22 cellular contexts compared by ENCODE assay signal in the genomic region with DNA sequence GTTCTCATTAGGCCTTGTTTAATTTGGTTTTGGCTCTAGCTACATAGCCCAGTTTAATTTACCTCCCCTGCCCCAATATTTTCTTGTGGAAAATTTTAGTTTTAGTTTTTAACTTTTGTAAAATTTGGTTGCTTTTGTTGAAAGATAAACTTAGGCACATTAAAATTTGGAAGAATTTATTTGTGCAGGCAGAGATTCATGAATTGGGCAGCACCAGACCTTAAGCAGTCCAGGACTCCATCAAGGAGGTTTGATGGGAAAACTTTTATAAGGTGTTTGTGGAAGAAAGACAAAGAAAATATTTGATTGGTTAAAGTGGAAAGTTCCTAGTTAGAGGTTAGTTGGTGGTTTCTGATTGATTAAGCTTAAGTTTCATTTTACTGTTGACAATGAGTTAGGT. TPM values are rescaled to one million over a fixed set of nuclear protein-coding genes. Genes with fewer than 3 reads are reported as not detected.
DNase-seq lines count a peak whose midpoint lies in the region; ATAC-seq, FAIRE-seq and TF ChIP-seq lines count a peak whose summit lies in the region.
"Had no signal": no experiment of that assay in that cellular context is flagged by ENCODE, and none has a peak within 500 bp of the region (broad histone marks: within the 10 kb centered on the region; RNA-seq: fewer than 3 reads in every experiment).

No MANE protein-coding gene starts in this region.

- H2AFZ ChIP-seq in endothelial cell of umbilical vein (ENCODE audit: low read depth, low read length): no peak overlapping the region

- CTCF ChIA-PET in Caco-2 (lab: Charles Lee) (interaction anchor here (0.6 kb wide), 1 partner anchor 15 kb away, joined by 6 read pairs; no protein-coding TSS in a partner anchor), HEK293 (lab: Yijun Ruan, JAX) (interaction anchor here (1.7 kb wide), 1 partner anchor 8 kb away, joined by 16 read pairs; no protein-coding TSS in a partner anchor), endothelial cell of umbilical vein (lab: Charles Lee) (interaction anchor here (2.0 kb wide), 1 partner anchor 8 kb away, joined by 7 read pairs; no protein-coding TSS in a partner anchor)

- H3K9ac ChIP-seq in endothelial cell of umbilical vein (replicated peaks; ENCODE audit: extremely low read depth, insufficient read depth, low read length): no peak overlapping the region
- H3K9ac ChIP-seq: BLaER1 had no signal

- peaks cover 42% of the 10 kb centered on the region for H3K4me1 Mint-ChIP-seq in Caco-2 (ENCODE audit: low read depth, unreplicated experiment)
- H3K4me1 Mint-ChIP-seq: CD14-positive monocyte; CD4-positive, alpha-beta memory T cell; CD8-positive, alpha-beta memory T cell had no signal

- no peaks in the 10 kb centered on the region for H3K9me1 ChIP-seq in endothelial cell of umbilical vein (replicated peaks; ENCODE audit: control insufficient read depth, extremely low read depth, insufficient read depth, low read length)

- H3K27me3 Mint-ChIP-seq in Caco-2 (ENCODE audit: insufficient read depth, unreplicated experiment): no peaks in the 10 kb centered on the region
- H3K27me3 Mint-ChIP-seq: CD4-positive, CD25-positive, alpha-beta regulatory T cell had no signal

- H3K9me3 Mint-ChIP-seq in Caco-2 (ENCODE audit: unreplicated experiment): peaks cover 9% of the 10 kb centered on the region
- H3K9me3 Mint-ChIP-seq: CD14-positive monocyte; CD4-positive, alpha-beta memory T cell; CD8-positive, alpha-beta memory T cell had no signal

- FAIRE-seq in endothelial cell of umbilical vein (lab: Jason Lieb, UNC): peak; percentile 4
- FAIRE-seq: A204.1, D721Med, GM12891, GM19239 had no signal

- DNase-seq in Caco-2: no peak
- no peak for DNase-seq in endothelial cell of umbilical vein (ENCODE audit: low read depth, low spot score)
- no peak for DNase-seq in G401 (ENCODE audit: low spot score)
- DNase-seq: 8988T; ACHN; BE2C; C1 segment of cervical spinal cord; Calu3; CD4-positive, alpha-beta memory T cell; CD4-positive, CD25-positive, alpha-beta regulatory T cell; CD8-positive, alpha-beta memory T cell; COR-L47; DMS79 treated with DMSO at 0.1 percent for 48 hours; GDM1 had no signal

- 0 out of 2 replicates have a peak, but pooled peaks cover 2% of the 10 kb centered on the region for H3K9me3 ChIP-seq in Caco-2
- no peaks in the 10 kb centered on the region for H3K9me3 ChIP-seq in HEK293 (ENCODE audit: control insufficient read depth, insufficient read depth, low read depth, low read length)
- no peaks in the 10 kb centered on the region for H3K9me3 ChIP-seq in endothelial cell of umbilical vein (replicated peaks; ENCODE audit: control insufficient read depth, insufficient read depth, low read length)
- H3K9me3 ChIP-seq: BE2C, BLaER1 had no signal

- dilution Hi-C loops in endothelial cell of umbilical vein (cut with MboI; ENCODE audit: extremely low pct_ligation_motif_present, low sequenced_read_pairs): no loop called here

- no peak for TF ChIP-seq CTCF in Caco-2 (IDR thresholded peaks at IDR 0.05; ENCODE audit: insufficient read depth in 1 of 2, low read depth in 1 of 2, low read length in 1 of 2, severe bottlenecking in 1 of 2, unreplicated experiment in 1 of 2)
- no peak for TF ChIP-seq CTCF in HEK293 (tag by site-specific recombination; IDR thresholded peaks at IDR 0.05)
- TF ChIP-seq CTCF in endothelial cell of umbilical vein (IDR thresholded peaks at IDR 0.05; ENCODE audit: extremely low read depth in 1 of 2, insufficient read depth in 1 of 2, low read depth in 1 of 2, low read length in 2 of 2): no peak

- H3K27ac ChIP-seq in HEK293 (ENCODE audit: extremely low read depth, low read depth, low read length) (no peak overlapping the region), endothelial cell of umbilical vein (ENCODE audit: insufficient read depth, low read depth, low read length) (no peak overlapping the region)
- H3K27ac ChIP-seq: BLaER1 had no signal

- in situ Hi-C loops in G401 (cut with HindIII; ENCODE audit: low sequenced_read_pairs): loop anchor here (10.0 kb wide), 1 partner anchor 255 kb away; no protein-coding TSS in a partner anchor

- H3K4me1 ChIP-seq in Caco-2 (peaks cover 50% of the 10 kb centered on the region), HEK293 (ENCODE audit: control insufficient read depth, insufficient read depth, low read length) (no peaks in the 10 kb centered on the region), endothelial cell of umbilical vein (ENCODE audit: control insufficient read depth, extremely low read depth, insufficient read depth, low read length) (no peaks in the 10 kb centered on the region)
- H3K4me1 ChIP-seq: BE2C, BLaER1 had no signal

- H3K27me3 ChIP-seq in Caco-2 (replicated peaks; ENCODE audit: control insufficient read depth, insufficient read depth, low read length) (no peaks in the 10 kb centered on the region), endothelial cell of umbilical vein (ENCODE audit: control insufficient read depth in 2 of 2, insufficient read depth in 2 of 2, low read length in 2 of 2) (peaks cover 0 to 4% of the 10 kb centered on the region in 2 experiments)
- H3K27me3 ChIP-seq: BE2C, BLaER1 had no signal

- H3K4me3 Mint-ChIP-seq in Caco-2 (ENCODE audit: unreplicated experiment): no peak overlapping the region
- H3K4me3 Mint-ChIP-seq: CD14-positive monocyte; CD4-positive, CD25-positive, alpha-beta regulatory T cell; CD8-positive, alpha-beta memory T cell had no signal

- H3K79me2 ChIP-seq in endothelial cell of umbilical vein (ENCODE audit: control insufficient read depth, insufficient read depth, low read length): no peaks in the 10 kb centered on the region

- TF ChIP-seq POLR2A in endothelial cell of umbilical vein (IDR thresholded peaks at IDR 0.05; ENCODE audit: low read depth, low read length): no peak

- H3K4me3 ChIP-seq in Caco-2 (ENCODE audit: low read depth, low read length): no peak overlapping the region
- H3K4me3 ChIP-seq in HEK293 (ENCODE audit: low read depth, low read length): no peak overlapping the region
- H3K4me3 ChIP-seq in endothelial cell of umbilical vein (replicated peaks in 1 of 3; ENCODE audit: insufficient read depth in 1 of 3, low read depth in 1 of 3, low read length in 3 of 3): no peak overlapping the region
- H3K4me3 ChIP-seq: BLaER1 had no signal

- no peaks in the 10 kb centered on the region for H4K20me1 ChIP-seq in endothelial cell of umbilical vein (replicated peaks; ENCODE audit: control insufficient read depth, extremely low read depth, insufficient read depth, low read length)
- H4K20me1 ChIP-seq: BLaER1 had no signal

- H3K36me3 Mint-ChIP-seq in Caco-2 (ENCODE audit: insufficient read depth, unreplicated experiment): no peaks in the 10 kb centered on the region
- H3K36me3 Mint-ChIP-seq: CD14-positive monocyte; CD4-positive, alpha-beta memory T cell; CD4-positive, CD25-positive, alpha-beta regulatory T cell; CD8-positive, alpha-beta memory T cell had no signal

- H3K4me2 ChIP-seq in endothelial cell of umbilical vein (ENCODE audit: insufficient read depth, low read length): no peak overlapping the region
- H3K4me2 ChIP-seq: BLaER1 had no signal

- no peaks in the 10 kb centered on the region for H3K36me3 ChIP-seq in Caco-2 (ENCODE audit: control insufficient read depth, insufficient read depth, low read length)
- H3K36me3 ChIP-seq in HEK293 (ENCODE audit: control insufficient read depth in 2 of 2, insufficient read depth in 1 of 2, low read length in 2 of 2): no peaks in the 10 kb centered on the region
- H3K36me3 ChIP-seq in endothelial cell of umbilical vein (ENCODE audit: control insufficient read depth in 2 of 2, extremely low read depth in 1 of 2, insufficient read depth in 2 of 2, low read length in 2 of 2): no peaks in the 10 kb centered on the region
- H3K36me3 ChIP-seq: BE2C, BLaER1 had no signal

- BruUV-seq in Caco-2 (replicated peaks; lab: Mats Ljungman, UMichigan): no TSS peak
- no TSS peak for BruUV-seq in endothelial cell of umbilical vein (replicated peaks; lab: Mats Ljungman, UMichigan)

- intact Hi-C loops in Caco-2 (cut with micrococcal nuclease; ENCODE audit: unreplicated experiment): no loop called here
- intact Hi-C loops in endothelial cell of umbilical vein (cut with micrococcal nuclease): loop anchor here (10.0 kb wide), 1 partner anchor 1035 kb away; no protein-coding TSS in a partner anchor

- peak overlapping the region; percentile 27 for H3K27ac Mint-ChIP-seq in Caco-2 (ENCODE audit: unreplicated experiment)
- H3K27ac Mint-ChIP-seq: CD14-positive monocyte; CD4-positive, alpha-beta memory T cell; CD4-positive, CD25-positive, alpha-beta regulatory T cell; CD8-positive, alpha-beta memory T cell had no signal

- POLR2A ChIA-PET in Caco-2 (lab: Charles Lee): no interaction called here
- POLR2A ChIA-PET in HEK293 (lab: Yijun Ruan, JAX): no interaction called here
- POLR2A ChIA-PET in endothelial cell of umbilical vein (lab: Charles Lee): no interaction called here

- ATAC-seq in GM19351 (IDR thresholded peaks at IDR 0.05; ENCODE audit: unreplicated experiment): no peak

TF ChIP-seq in HEK293, 187 proteins besides CTCF, POLR2A, EP300 and RAD21 (continues in another document):
- no peak for TF ChIP-seq ZNF221 (tag by site-specific recombination; IDR thresholded peaks at IDR 0.05; ENCODE audit: borderline replicate concordance)
- TF ChIP-seq ZNF155 (tag by site-specific recombination; IDR thresholded peaks at IDR 0.05): no peak
- peak; percentile 96 for TF ChIP-seq ZNF549 (tag by site-specific recombination; IDR thresholded peaks at IDR 0.05)
- no peak for TF ChIP-seq ZIC2 (tag by site-specific recombination; IDR thresholded peaks at IDR 0.05)
- TF ChIP-seq ZNF664 (tag by site-specific recombination; IDR thresholded peaks at IDR 0.05): no peak
- TF ChIP-seq SP2 (tag by site-specific recombination; IDR thresholded peaks at IDR 0.05): no peak

TF ChIP-seq in endothelial cell of umbilical vein, 7 proteins besides CTCF, POLR2A, EP300 and RAD21 (continues in another document):
- TF ChIP-seq POLR2AphosphoS5 (IDR thresholded peaks at IDR 0.05; ENCODE audit: insufficient read depth, low read depth, low read length): no peak
- TF ChIP-seq, protein P1, sequence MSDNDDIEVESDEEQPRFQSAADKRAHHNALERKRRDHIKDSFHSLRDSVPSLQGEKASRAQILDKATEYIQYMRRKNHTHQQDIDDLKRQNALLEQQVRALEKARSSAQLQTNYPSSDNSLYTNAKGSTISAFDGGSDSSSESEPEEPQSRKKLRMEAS (IDR thresholded peaks at IDR 0.05; ENCODE audit: insufficient read depth, insufficient read length): no peak
- TF ChIP-seq MYC (IDR thresholded peaks at IDR 0.05; ENCODE audit: low read depth, low read length): no peak

RNA-seq across cellular contexts. Expression of a gene that starts 16.4 kb away (rescaled TPM):
- total RNA-seq in Caco-2 (2022): 85.2 and 93.7 TPM in 2 replicates
- total RNA-seq in endothelial cell of umbilical vein: 32.4 and 34.2 TPM in 2 replicates
- 6.6 and 7.0 TPM in 2 replicates for polyA plus RNA-seq in endothelial cell of umbilical vein
- polyA plus RNA-seq in endothelial cell of umbilical vein (2011; cell fraction: cytosol; rRNA removed): 9.1 and 9.7 TPM in 2 replicates
- polyA plus RNA-seq in endothelial cell of umbilical vein (2011; cell fraction: nucleus; rRNA removed): 22.0 and 27.9 TPM in 2 replicates
- 25.4 and 28.8 TPM in 2 replicates for polyA plus RNA-seq in endothelial cell of umbilical vein (2012)
- 12.8 and 17.0 TPM in 2 replicates for polyA minus RNA-seq in endothelial cell of umbilical vein
- polyA minus RNA-seq in endothelial cell of umbilical vein (2011; cell fraction: cytosol; rRNA and poly(A)+ RNA removed): 74.1 TPM
- polyA minus RNA-seq in endothelial cell of umbilical vein (2011; cell fraction: nucleus; rRNA and poly(A)+ RNA removed): 13.1 and 13.2 TPM in 2 replicates
- 27.4 and 51.7 TPM in 2 replicates for total RNA-seq in G401 (2014; rRNA removed; shearing (Covaris generic))
